In genomic region chr21:14383596-14384210, GRCh38 we compare ENCODE assay signal across 1 cellular context.
TF ChIP-seq lines count a peak whose summit lies in the region.

No MANE protein-coding gene starts in this region.

TF ChIP-seq in HepG2, 621 proteins besides CTCF, POLR2A, EP300 and RAD21 (continued from another document):
- TF ChIP-seq ZFP82 (CRISPR knock-in tag; IDR thresholded peaks at IDR 0.05; ENCODE audit: borderline replicate concordance) (no peak), YEATS4 (CRISPR knock-in tag; IDR thresholded peaks at IDR 0.05; ENCODE audit: borderline replicate concordance) (no peak)
